Comparison of ENCODE assay signal across 8 cellular contexts in genomic region chr4:98657531-98658286, GRCh38. TPM values are rescaled to one million over a fixed set of nuclear protein-coding genes. Genes with fewer than 3 reads are reported as not detected.
DNase-seq lines count a peak whose midpoint lies in the region; ATAC-seq and TF ChIP-seq lines count a peak whose summit lies in the region.

No MANE protein-coding gene starts in this region.

- DNase-seq in NCI-H446 treated with DMSO at 0.1 percent for 48 hours (lab: John Stamatoyannopoulos, UW): peak; percentile 66
- peak; percentile 73 for DNase-seq in activated CD8-positive, alpha-beta memory T cell treated with anti-CD3 and anti-CD28 coated beads, Interleukin-2, amount 50 U/mL, for 48 hours
- peak; percentile 82 for DNase-seq in myocyte (ENCODE audit: low read depth)
- DNase-seq in superior temporal gyrus (ENCODE audit: extremely low spot score): peak; percentile 90
- no peak for DNase-seq in NCI-H146 (lab: John Stamatoyannopoulos, UW)

- H3K4me3 ChIP-seq in GM12875 (ENCODE audit: low read depth, low read length): peak overlapping the region; percentile 12

- ATAC-seq in HG02798 (IDR thresholded peaks at IDR 0.05; ENCODE audit: poor library complexity, unreplicated experiment): peak; percentile 10
- peak; percentile 22 for ATAC-seq in esophagus mucosa

- TF ChIP-seq CTCF in GM12875 (IDR thresholded peaks at IDR 0.05; ENCODE audit: borderline replicate concordance, insufficient read depth, low read depth, low read length): no peak

RNA-seq across cellular contexts. Expression of gene TSPAN5, which starts 0.7 kb away (rescaled TPM):
- total RNA-seq in esophagus mucosa: 12.9 TPM
- 14.1 and 19.7 TPM in 2 replicates for total RNA-seq in myocyte
- 13.9 TPM for polyA plus RNA-seq in myocyte (2012)
